ENCODE assay signal across 1 cellular context in the genomic region with DNA sequence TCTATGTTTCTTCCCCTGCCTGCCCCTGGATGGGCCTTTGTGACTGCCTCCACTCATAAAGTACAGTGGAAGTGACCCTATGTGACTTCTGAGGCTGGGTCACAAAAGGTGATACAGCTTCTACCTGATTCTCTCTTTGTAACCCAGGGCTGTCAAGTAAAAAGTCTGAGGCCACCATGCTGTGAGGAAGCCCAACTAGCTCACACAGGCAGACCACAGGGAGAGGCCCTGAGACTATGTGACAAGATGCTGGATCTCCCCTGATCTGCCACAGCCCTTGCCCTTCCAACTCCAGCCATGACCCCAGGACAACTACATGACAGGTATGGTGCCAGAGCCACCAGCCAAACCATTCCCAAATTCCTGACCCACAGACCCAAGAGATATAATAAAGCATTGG.
TF ChIP-seq lines count a peak whose summit lies in the region.

No MANE protein-coding gene starts in this region.

TF ChIP-seq in H1, 55 proteins besides CTCF, POLR2A, EP300 and RAD21:
- TF ChIP-seq SRF (IDR thresholded peaks at IDR 0.05; ENCODE audit: low read depth, low read length): no peak
- TF ChIP-seq YY1 (IDR thresholded peaks at IDR 0.05; ENCODE audit: low read depth, low read length): 0 out of 2 replicates have a peak, but pooled peaks have one; percentile 9
- TF ChIP-seq SIN3A (conservative IDR thresholded peaks at IDR 0.05 in 1 of 2, IDR thresholded peaks at IDR 0.05 in 1 of 2; ENCODE audit: low read depth in 1 of 2, low read length in 2 of 2): no peak
